In genomic region chr1:203776636-203777035, GRCh38 we compare ENCODE assay signal across 10 cellular contexts. TPM values are rescaled to one million over a fixed set of nuclear protein-coding genes. Genes with fewer than 3 reads are reported as not detected.
A peak's percentile ranks its signal among the peaks of the same experiment; 100 is the strongest.
DNase-seq lines count a peak whose midpoint lies in the region; ATAC-seq, FAIRE-seq and TF ChIP-seq lines count a peak whose summit lies in the region.
"Had no signal": no experiment of that assay in that cellular context is flagged by ENCODE, and none has a peak within 500 bp of the region (broad histone marks: within the 10 kb centered on the region; RNA-seq: fewer than 3 reads in every experiment).

No MANE protein-coding gene starts in this region.

- WGBS in trophoblast cell (ENCODE audit: extremely low coverage, insufficient coverage, insufficient read length) = no CpG with 5 or more reads among the region's 4 CpGs

- H2BK5ac ChIP-seq in trophoblast cell (ENCODE audit: low read depth, low read length, poor library complexity) = no peak overlapping the region

- no peaks in the 10 kb centered on the region for H3K79me2 ChIP-seq in trophoblast cell (ENCODE audit: control insufficient read depth, insufficient read depth, low read length, poor library complexity)

- no peaks in the 10 kb centered on the region for H3K79me1 ChIP-seq in trophoblast cell (ENCODE audit: low read length)

- ATAC-seq in HG02840 (IDR thresholded peaks at IDR 0.05; ENCODE audit: low FRiP score, unreplicated experiment) (no peak), HG02571 (IDR thresholded peaks at IDR 0.05; ENCODE audit: unreplicated experiment) (no peak)

- no peaks in the 10 kb centered on the region for H3K9me3 Mint-ChIP-seq in activated T-helper 2 cell treated with anti-CD3 and anti-CD28 coated beads, Interferon-gamma antibody, Interleukin-2, Interleukin-4, amounts not matched to agents 10 μg/mL and 5 μg/mL and 100 μg/mL, durations not matched to agents 14 hours and 24 hours and 36 hours

- peak overlapping the region; percentile 13 for H3K27ac Mint-ChIP-seq in activated T-helper 2 cell treated with anti-CD3 and anti-CD28 coated beads, Interferon-gamma antibody, Interleukin-2, Interleukin-4, amounts not matched to agents 10 μg/mL and 5 μg/mL and 100 μg/mL, durations not matched to agents 14 hours and 24 hours and 36 hours

- H3K23ac ChIP-seq in trophoblast cell (ENCODE audit: low read length) = no peak overlapping the region

- intact Hi-C loops in A673 (cut with micrococcal nuclease; ENCODE audit: unreplicated experiment) = no loop called here
- intact Hi-C loops in activated T-helper 2 cell treated with anti-CD3 and anti-CD28 coated beads, Interferon-gamma antibody, Interleukin-2, Interleukin-4, amounts not matched to agents 10 μg/mL and 5 μg/mL and 100 μg/mL, durations not matched to agents 14 hours and 24 hours and 36 hours (cut with micrococcal nuclease) = no loop called here
- intact Hi-C loops in kidney (cut with DNase I) = no loop called here

- H3K18ac ChIP-seq in trophoblast cell (ENCODE audit: low read length) = no peak overlapping the region

- peak; percentile 35; the same call in 1 of the 2 replicates for TF ChIP-seq CTCF in A673 (conservative IDR thresholded peaks at IDR 0.05; ENCODE audit: low read depth, low read length)
- TF ChIP-seq CTCF in GM12874 (IDR thresholded peaks at IDR 0.05; ENCODE audit: insufficient read depth, low read depth, low read length) = 0 out of 2 replicates have a peak, but pooled peaks have one; percentile 20
- TF ChIP-seq CTCF in kidney (IDR thresholded peaks at IDR 0.05; ENCODE audit: borderline replicate concordance, extremely low read depth, insufficient read depth) = peak; percentile 30

- no peak overlapping the region for H3K4me2 ChIP-seq in trophoblast cell (ENCODE audit: low read length)
- H3K4me2 ChIP-seq: PC-9 had no signal

- no peak overlapping the region for H3K14ac ChIP-seq in trophoblast cell (ENCODE audit: low read length)

- peaks cover 58% of the 10 kb centered on the region for H3K36me3 Mint-ChIP-seq in activated T-helper 2 cell treated with anti-CD3 and anti-CD28 coated beads, Interferon-gamma antibody, Interleukin-2, Interleukin-4, amounts not matched to agents 10 μg/mL and 5 μg/mL and 100 μg/mL, durations not matched to agents 14 hours and 24 hours and 36 hours (ENCODE audit: low read depth)

- H3K9me3 ChIP-seq in A673 (ENCODE audit: low read depth, low read length, poor library complexity, severe bottlenecking) (no peaks in the 10 kb centered on the region), kidney (ENCODE audit: control insufficient read depth in 1 of 2, low read length in 2 of 2) (no peaks in the 10 kb centered on the region), trophoblast cell (ENCODE audit: insufficient read depth, low read depth, low read length) (no peaks in the 10 kb centered on the region)

- no peaks in the 10 kb centered on the region for H3K27me3 Mint-ChIP-seq in activated T-helper 2 cell treated with anti-CD3 and anti-CD28 coated beads, Interferon-gamma antibody, Interleukin-2, Interleukin-4, amounts not matched to agents 10 μg/mL and 5 μg/mL and 100 μg/mL, durations not matched to agents 14 hours and 24 hours and 36 hours (ENCODE audit: low read depth)

- H2BK12ac ChIP-seq in trophoblast cell (ENCODE audit: low read length) = no peak overlapping the region

- BruUV-seq in A673 (replicated peaks; lab: Mats Ljungman, UMichigan) = no TSS peak

- POLR2A ChIA-PET in A673 (lab: Charles Lee; ENCODE audit: low non-redundant PET) = no interaction called here

- no peak for FAIRE-seq in kidney (lab: Jason Lieb, UNC)
- FAIRE-seq: endothelial cell of umbilical vein had no signal

- CTCF ChIA-PET in A673 (lab: Charles Lee) = no interaction called here

- no peak overlapping the region for H2BK120ac ChIP-seq in trophoblast cell (ENCODE audit: insufficient read depth, low read length, poor library complexity)

- H3K4me1 ChIP-seq in A673 (ENCODE audit: insufficient read depth, low read length, poor library complexity, severe bottlenecking) (no peaks in the 10 kb centered on the region), kidney (ENCODE audit: control insufficient read depth in 1 of 2, insufficient read depth in 1 of 2, low read depth in 1 of 2, low read length in 2 of 2) (no peaks in the 10 kb centered on the region), trophoblast cell (ENCODE audit: control insufficient read depth in 1 of 2, insufficient read depth in 2 of 2, low read length in 2 of 2) (peaks cover 0 to under 1% of the 10 kb centered on the region in 2 experiments)

- H3K27me3 ChIP-seq in A673 (replicated peaks; ENCODE audit: insufficient read depth, low read depth, low read length, poor library complexity) (no peaks in the 10 kb centered on the region), trophoblast cell (ENCODE audit: insufficient read depth, low read length) (no peaks in the 10 kb centered on the region)

- H4K8ac ChIP-seq in trophoblast cell (ENCODE audit: low read depth, low read length) = no peak overlapping the region

- H4K12ac ChIP-seq in trophoblast cell (ENCODE audit: low read depth, low read length) = no peak overlapping the region

- H3K4me3 Mint-ChIP-seq in activated T-helper 2 cell treated with anti-CD3 and anti-CD28 coated beads, Interferon-gamma antibody, Interleukin-2, Interleukin-4, amounts not matched to agents 10 μg/mL and 5 μg/mL and 100 μg/mL, durations not matched to agents 14 hours and 24 hours and 36 hours (ENCODE audit: low read depth) = no peak overlapping the region

- no peak overlapping the region for H3K4me3 ChIP-seq in A673 (ENCODE audit: low read depth, low read length, poor library complexity, severe bottlenecking)
- no peak overlapping the region for H3K4me3 ChIP-seq in kidney (ENCODE audit: low read length in 2 of 2)
- H3K4me3 ChIP-seq in trophoblast cell (ENCODE audit: low read depth, low read length) = no peak overlapping the region
- H3K4me3 ChIP-seq: PC-9 had no signal

- no peak overlapping the region for H4K91ac ChIP-seq in trophoblast cell (ENCODE audit: low read depth, low read length)

- no peak overlapping the region for H3K9ac ChIP-seq in kidney (ENCODE audit: low read length in 2 of 2)
- H3K9ac ChIP-seq in trophoblast cell (ENCODE audit: low read length) = no peak overlapping the region

- no peaks in the 10 kb centered on the region for H3K36me3 ChIP-seq in A673 (ENCODE audit: insufficient read depth, low read length, poor library complexity, severe bottlenecking)
- no peaks in the 10 kb centered on the region for H3K36me3 ChIP-seq in kidney (ENCODE audit: control insufficient read depth in 1 of 2, insufficient read depth in 2 of 2, low read length in 2 of 2)
- no peaks in the 10 kb centered on the region for H3K36me3 ChIP-seq in trophoblast cell (ENCODE audit: control insufficient read depth in 1 of 2, insufficient read depth in 2 of 2, low read length in 2 of 2)

- H3K4me1 Mint-ChIP-seq in activated T-helper 2 cell treated with anti-CD3 and anti-CD28 coated beads, Interferon-gamma antibody, Interleukin-2, Interleukin-4, amounts not matched to agents 10 μg/mL and 5 μg/mL and 100 μg/mL, durations not matched to agents 14 hours and 24 hours and 36 hours (ENCODE audit: low read depth) = peaks cover 4% of the 10 kb centered on the region

- H3K4ac ChIP-seq in trophoblast cell (ENCODE audit: low read depth, low read length) = no peak overlapping the region

- DNase-seq in A673 (ENCODE audit: low spot score) = no peak
- no peak for DNase-seq in activated T-helper 2 cell treated with anti-CD3 and anti-CD28 coated beads, Interferon-gamma antibody, Interleukin-2, Interleukin-4, amounts not matched to agents 10 μg/mL and 5 μg/mL and 100 μg/mL, durations not matched to agents 14 hours and 24 hours and 36 hours (ENCODE audit: low spot score)
- no peak for DNase-seq in kidney
- no peak for DNase-seq in NCI-H2227 (lab: John Stamatoyannopoulos, UW; ENCODE audit: unreplicated experiment)
- DNase-seq in trophoblast cell = no peak
- DNase-seq: PC-9 had no signal

- H2AK5ac ChIP-seq in trophoblast cell (ENCODE audit: low read length) = no peak overlapping the region

- no peak overlapping the region for H3K27ac ChIP-seq in A673 (ENCODE audit: low read depth, low read length, poor library complexity, severe bottlenecking)
- no peak overlapping the region for H3K27ac ChIP-seq in kidney (ENCODE audit: low read depth in 2 of 2, low read length in 2 of 2)
- no peak overlapping the region for H3K27ac ChIP-seq in trophoblast cell (ENCODE audit: low read depth, low read length)
- H3K27ac ChIP-seq: PC-9 had no signal

- no peak overlapping the region for H2AFZ ChIP-seq in trophoblast cell (ENCODE audit: insufficient read depth, low read length, poor library complexity)
- H2AFZ ChIP-seq: PC-9 had no signal

RNA-seq across cellular contexts. Expression of gene LAX1, which starts 11.7 kb away (rescaled TPM):
- total RNA-seq in A673 (2021) = 0.26 and 0.43 TPM in 2 replicates
- 14.2 and 14.9 TPM in 2 replicates for total RNA-seq in activated T-helper 2 cell treated with anti-CD3 and anti-CD28 coated beads, Interferon-gamma antibody, Interleukin-2, Interleukin-4, amounts not matched to agents 10 μg/mL and 5 μg/mL and 100 μg/mL, durations not matched to agents 14 hours and 24 hours and 36 hours
- total RNA-seq in kidney = 6.9 TPM
- polyA plus RNA-seq in kidney (ENCODE audit: insufficient read depth, low read depth, low replicate concordance) = not detected
- 0.14 and 0.21 TPM in 2 replicates for polyA plus RNA-seq in trophoblast cell (2013)
- total RNA-seq: endothelial cell of umbilical vein, PC-9 had no signal
- polyA plus RNA-seq: endothelial cell of umbilical vein had no signal

RNA-seq across cellular contexts. Expression of gene ZBED6, which starts 18.8 kb away (rescaled TPM):
- total RNA-seq in A673 (2021) (28.5 and 29.6 TPM in 2 replicates), kidney (37.2 TPM)
- 21.9 and 22.2 TPM in 2 replicates for total RNA-seq in activated T-helper 2 cell treated with anti-CD3 and anti-CD28 coated beads, Interferon-gamma antibody, Interleukin-2, Interleukin-4, amounts not matched to agents 10 μg/mL and 5 μg/mL and 100 μg/mL, durations not matched to agents 14 hours and 24 hours and 36 hours
- polyA plus RNA-seq in kidney (ENCODE audit: insufficient read depth, low read depth, low replicate concordance) = 0.15 TPM
- 28.0 and 28.3 TPM in 2 replicates for polyA plus RNA-seq in trophoblast cell (2013)

RNA-seq across cellular contexts. Expression of gene ZC3H11A, which starts 18.8 kb away (rescaled TPM):
- total RNA-seq in A673 (2021) = 95.3 and 103 TPM in 2 replicates
- 82.8 and 86.6 TPM in 2 replicates for total RNA-seq in activated T-helper 2 cell treated with anti-CD3 and anti-CD28 coated beads, Interferon-gamma antibody, Interleukin-2, Interleukin-4, amounts not matched to agents 10 μg/mL and 5 μg/mL and 100 μg/mL, durations not matched to agents 14 hours and 24 hours and 36 hours
- 63.4 TPM for total RNA-seq in kidney
- polyA plus RNA-seq in kidney (ENCODE audit: insufficient read depth, low read depth, low replicate concordance) = 38.6 TPM
- polyA plus RNA-seq in trophoblast cell (2013) = 109 and 113 TPM in 2 replicates
